12 cellular contexts compared by ENCODE assay signal in the genomic region with DNA sequence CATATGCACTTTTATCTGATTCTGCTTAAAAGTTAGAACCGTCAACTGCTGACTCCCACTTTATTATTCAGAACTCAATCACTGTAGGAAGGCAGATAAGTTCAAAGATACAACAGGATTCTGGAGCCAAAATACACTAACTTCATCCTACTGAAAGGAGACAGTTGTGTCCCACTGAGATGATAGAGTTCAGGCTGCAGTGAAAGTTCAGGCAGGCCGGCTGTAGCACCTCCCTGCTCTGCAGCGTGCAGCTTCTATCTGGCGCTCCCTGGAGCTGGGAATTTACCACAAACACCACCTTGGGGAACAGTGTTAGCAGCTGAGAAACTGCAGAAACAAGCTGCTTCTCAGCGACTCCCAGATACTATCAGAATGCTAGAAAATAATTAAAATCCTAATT. TPM values are rescaled to one million over a fixed set of nuclear protein-coding genes. Genes with fewer than 3 reads are reported as not detected.
A peak's percentile ranks its signal among the peaks of the same experiment; 100 is the strongest.
DNase-seq lines count a peak whose midpoint lies in the region; ATAC-seq, FAIRE-seq and TF ChIP-seq lines count a peak whose summit lies in the region.
"Had no signal": no experiment of that assay in that cellular context is flagged by ENCODE, and none has a peak within 500 bp of the region (broad histone marks: within the 10 kb centered on the region; RNA-seq: fewer than 3 reads in every experiment).

No MANE protein-coding gene starts in this region.

- TF ChIP-seq CTCF in HepG2 (CRISPR knock-in tag; IDR thresholded peaks at IDR 0.05), result no peak
- no peak for TF ChIP-seq CTCF in right lobe of liver (IDR thresholded peaks at IDR 0.05)
- TF ChIP-seq CTCF in astrocyte of the spinal cord (IDR thresholded peaks at IDR 0.05; ENCODE audit: low read depth, low read length), result peak; percentile 30
- peak in 1 of 3 experiments; percentile 30 for TF ChIP-seq CTCF in keratinocyte (optimal IDR thresholded peaks at IDR 0.05 in 1 of 3, IDR thresholded peaks at IDR 0.05 in 1 of 3, conservative IDR thresholded peaks at IDR 0.05 in 1 of 3; ENCODE audit: extremely low read depth in 1 of 3, insufficient read depth in 2 of 3, low read length in 3 of 3)
- peak in 2 of 4 experiments; percentile 16 to 37 for TF ChIP-seq CTCF in uterus (IDR thresholded peaks at IDR 0.05)

- BruUV-seq in HepG2 (replicated peaks; lab: Mats Ljungman, UMichigan), result no TSS peak

- H3K9me3 ChIP-seq in HepG2 (ENCODE audit: low read length) (no peaks in the 10 kb centered on the region), right lobe of liver (no peaks in the 10 kb centered on the region), keratinocyte (ENCODE audit: control insufficient read depth, low read depth, low read length) (no peaks in the 10 kb centered on the region), uterus (no peaks in the 10 kb centered on the region)

- FAIRE-seq in HepG2 (lab: Jason Lieb, UNC), result no peak
- FAIRE-seq in keratinocyte (lab: Jason Lieb, UNC), result peak; percentile 63
- FAIRE-seq in GM12892 (lab: Jason Lieb, UNC), result no peak

- CTCF ChIA-PET in HepG2 (lab: Yijun Ruan, JAX; ENCODE audit: low intra/inter-chr PET ratio, low total read pairs), result no interaction called here

- H4K20me1 ChIP-seq in HepG2 (ENCODE audit: insufficient read depth, low read length), result no peaks in the 10 kb centered on the region
- H4K20me1 ChIP-seq in keratinocyte (ENCODE audit: control insufficient read depth, extremely low read depth, insufficient read depth, low read length), result no peaks in the 10 kb centered on the region

- no peak for TF ChIP-seq POLR2A in HepG2 (IDR thresholded peaks at IDR 0.05; ENCODE audit: insufficient read depth in 1 of 2, low read depth in 2 of 2, low read length in 2 of 2)
- no peak for TF ChIP-seq POLR2A in right lobe of liver (IDR thresholded peaks at IDR 0.05)
- no peak for TF ChIP-seq POLR2A in uterus (IDR thresholded peaks at IDR 0.05)
- no peak for TF ChIP-seq POLR2A in GM12892 (IDR thresholded peaks at IDR 0.05; ENCODE audit: low read depth, low read length)

- intact Hi-C loops in HepG2 (cut with micrococcal nuclease; ENCODE audit: unreplicated experiment) (no loop called here), right lobe of liver (cut with DNase I) (no loop called here), uterus (cut with DNase I; ENCODE audit: low total_unique reads) (no loop called here)

- H3K27ac ChIP-seq in HepG2 (ENCODE audit: extremely low read length, insufficient read depth, low read length) (no peak overlapping the region), right lobe of liver (no peak overlapping the region), keratinocyte (ENCODE audit: control insufficient read depth, insufficient read depth, low read length) (no peak overlapping the region), uterus (peak overlapping the region in 1 of 2 donors; percentile 1)

- in situ Hi-C loops in HepG2 (cut with HindIII; ENCODE audit: extremely low pct_ligation_motif_present, low pct_unique_long_range_greater_than_20kb), result no loop called here
- in situ Hi-C loops in astrocyte of the spinal cord (cut with HindIII; ENCODE audit: low sequenced_read_pairs), result no loop called here

- H3K36me3 ChIP-seq in HepG2 (replicated peaks in 1 of 2; ENCODE audit: control insufficient read depth in 1 of 2, insufficient read depth in 2 of 2, low read length in 2 of 2), result no peaks in the 10 kb centered on the region
- H3K36me3 ChIP-seq in right lobe of liver, result no peaks in the 10 kb centered on the region
- H3K36me3 ChIP-seq in keratinocyte (ENCODE audit: control insufficient read depth in 2 of 2, extremely low read depth in 1 of 2, insufficient read depth in 2 of 2, low read length in 2 of 2), result no peaks in the 10 kb centered on the region
- no peaks in the 10 kb centered on the region for H3K36me3 ChIP-seq in uterus

- dilution Hi-C loops in keratinocyte (cut with MboI; ENCODE audit: extremely low pct_ligation_motif_present, low sequenced_read_pairs), result no loop called here

- H3K79me2 ChIP-seq in HepG2 (ENCODE audit: insufficient read depth, low read length) (no peaks in the 10 kb centered on the region), keratinocyte (ENCODE audit: control insufficient read depth, insufficient read depth, low read length) (no peaks in the 10 kb centered on the region)

- H3K4me2 ChIP-seq in HepG2 (ENCODE audit: low read depth, low read length) (no peak overlapping the region), keratinocyte (ENCODE audit: control insufficient read depth, extremely low read depth, insufficient read depth, low read depth, low read length) (no peak overlapping the region)

- no peak for TF ChIP-seq EP300 in HepG2 (IDR thresholded peaks at IDR 0.05; ENCODE audit: low read depth in 2 of 2, low read length in 2 of 2)
- no peak for TF ChIP-seq EP300 in HepG2 (CRISPR knock-in tag; IDR thresholded peaks at IDR 0.05; ENCODE audit: borderline replicate concordance)

- POLR2A ChIA-PET in HepG2 (lab: Yijun Ruan, JAX), result no interaction called here

- H3K9ac ChIP-seq in HepG2 (ENCODE audit: insufficient read depth, low read depth, low read length) (no peak overlapping the region), keratinocyte (ENCODE audit: control insufficient read depth, extremely low read depth, insufficient read depth, low read length) (no peak overlapping the region)

- H3K27me3 ChIP-seq in HepG2 (ENCODE audit: control insufficient read depth in 1 of 2, insufficient read depth in 2 of 2, low read length in 2 of 2) (peaks cover 0 to 4% of the 10 kb centered on the region in 2 experiments; a peak in 1 of 5 replicates), right lobe of liver (no peaks in the 10 kb centered on the region), keratinocyte (ENCODE audit: control insufficient read depth, extremely low read depth, insufficient read depth, low read length) (no peaks in the 10 kb centered on the region), uterus (no peaks in the 10 kb centered on the region)

- H3K4me3 ChIP-seq in HepG2 (replicated peaks in 1 of 3; ENCODE audit: insufficient read depth in 1 of 3, low read depth in 2 of 3, low read length in 3 of 3) (no peak overlapping the region), right lobe of liver (no peak overlapping the region), astrocyte of the spinal cord (ENCODE audit: low read depth, low read length) (no peak overlapping the region), keratinocyte (ENCODE audit: control insufficient read depth in 2 of 3, extremely low read depth in 1 of 3, insufficient read depth in 2 of 3, low read depth in 1 of 3, low read length in 3 of 3) (no peak overlapping the region), uterus (no peak overlapping the region)

- ATAC-seq in HepG2 (peak; percentile 79), right lobe of liver (no peak), HG03045 (IDR thresholded peaks at IDR 0.05; ENCODE audit: unreplicated experiment) (no peak)

- H2AFZ ChIP-seq in HepG2 (ENCODE audit: low read length), result no peak overlapping the region
- H2AFZ ChIP-seq in keratinocyte (ENCODE audit: control insufficient read depth, low read length), result peak overlapping the region; percentile 82

- H3K4me1 ChIP-seq in HepG2 (ENCODE audit: insufficient read depth, low read length), result no peaks in the 10 kb centered on the region
- no peaks in the 10 kb centered on the region for H3K4me1 ChIP-seq in right lobe of liver
- H3K4me1 ChIP-seq in keratinocyte (ENCODE audit: control insufficient read depth, extremely low read depth, insufficient read depth, low read length), result no peaks in the 10 kb centered on the region
- H3K4me1 ChIP-seq in uterus, result no peaks in the 10 kb centered on the region

- WGBS in HepG2 (ENCODE audit: low lambda C conversion rate), result 23% methylated on average over 5 of the region's 5 CpGs
- 64% methylated on average over 5 of the region's 5 CpGs for WGBS in right lobe of liver (ENCODE audit: insufficient coverage, low coverage, low lambda C conversion rate, missing lambda C conversion rate)

- no peaks in the 10 kb centered on the region for H3K9me1 ChIP-seq in keratinocyte (ENCODE audit: control insufficient read depth, extremely low read depth, insufficient read depth, low read length)

- no peak for DNase-seq in HepG2 (ENCODE audit: low spot score)
- DNase-seq in right lobe of liver, result no peak
- peak; percentile 62 for DNase-seq in astrocyte of the spinal cord (ENCODE audit: low read depth, low spot score)
- DNase-seq in keratinocyte (ENCODE audit: low read depth, low spot score), result no peak
- peak; percentile 32 to 43 for DNase-seq in uterus
- DNase-seq in GM12892 (ENCODE audit: insufficient read length), result no peak
- DNase-seq in COLO668 (lab: John Stamatoyannopoulos, UW; ENCODE audit: unreplicated experiment), result no peak
- DNase-seq: CD4-positive, CD25-positive, alpha-beta regulatory T cell; central memory CD4-positive, alpha-beta T cell; NCI-H2107; posterior cingulate gyrus had no signal

- no peak for TF ChIP-seq RAD21 in HepG2 (CRISPR knock-in tag; IDR thresholded peaks at IDR 0.05)

RNA-seq across cellular contexts. Expression of gene CNTLN, which starts 52.5 kb away (rescaled TPM):
- 5.7 and 6.4 TPM in 2 replicates for total RNA-seq in HepG2 (2016; rRNA removed; fragmentation: Illumina TruSeq; extraction: Trizol)
- total RNA-seq in HepG2 (2016; cell fraction: cytosol; rRNA removed; fragmentation: Illumina TruSeq; extraction: Trizol; ENCODE audit: low read depth), result 4.6 and 5.0 TPM in 2 replicates
- 5.9 and 6.0 TPM in 2 replicates for total RNA-seq in HepG2 (2016; cell fraction: insoluble cytoplasmic fraction; rRNA removed; fragmentation: Illumina TruSeq; extraction: Trizol)
- 3.2 and 3.6 TPM in 2 replicates for total RNA-seq in HepG2 (2016; cell fraction: membrane; rRNA removed; fragmentation: Illumina TruSeq; extraction: Trizol)
- total RNA-seq in HepG2 (2016; cell fraction: nucleus; rRNA removed; fragmentation: Illumina TruSeq; extraction: Trizol), result 12.8 and 13.5 TPM in 2 replicates
- 1.2 and 1.5 TPM in 2 replicates for polyA plus RNA-seq in HepG2 (2011; rRNA removed)
- 1.1 and 1.4 TPM in 2 replicates for polyA plus RNA-seq in HepG2 (2011; cell fraction: cytosol; rRNA removed)
- polyA plus RNA-seq in HepG2 (2011; cell fraction: nucleus; rRNA removed), result 1.4 and 1.8 TPM in 2 replicates
- 2.3 and 2.6 TPM in 2 replicates for polyA plus RNA-seq in HepG2 (2012)
- polyA plus RNA-seq in HepG2 (2016; cell fraction: cytosol; fragmentation: Illumina TruSeq; extraction: Trizol; ENCODE audit: low read depth), result 0.24 TPM in 2 replicates
- polyA plus RNA-seq in HepG2 (2016; cell fraction: insoluble cytoplasmic fraction; fragmentation: Illumina TruSeq; extraction: Trizol; ENCODE audit: low read depth), result 5.7 and 6.0 TPM in 2 replicates
- 0.74 and 1.1 TPM in 2 replicates for polyA plus RNA-seq in HepG2 (2016; cell fraction: membrane; fragmentation: Illumina TruSeq; extraction: Trizol; ENCODE audit: low read depth)
- 3.8 and 4.1 TPM in 2 replicates for polyA plus RNA-seq in HepG2 (2016; cell fraction: nucleus; fragmentation: Illumina TruSeq; extraction: Trizol; ENCODE audit: insufficient read depth, low read depth)
- 1.8 and 4.3 TPM in 2 replicates for polyA minus RNA-seq in HepG2 (2011; rRNA and poly(A)+ RNA removed; ENCODE audit: low replicate concordance)
- polyA minus RNA-seq in HepG2 (2011; cell fraction: cytosol; rRNA and poly(A)+ RNA removed), result 1.8 and 1.9 TPM in 2 replicates
- polyA minus RNA-seq in HepG2 (2011; cell fraction: nucleus; rRNA and poly(A)+ RNA removed), result 18.9 and 19.9 TPM in 2 replicates
- total RNA-seq in right lobe of liver, result 10 to 100 TPM in 2 of 6 experiments, 1 to 10 TPM in 4; 7.4 to 10.3 (median 9.5) TPM
- polyA plus RNA-seq in keratinocyte, result 1.1 to 2.4 TPM (median 1.5 TPM) in 3 replicates
- polyA plus RNA-seq in keratinocyte (2011; ENCODE audit: low read depth), result 1.5 TPM
- 0.94 and 1.3 TPM in 2 replicates for polyA plus RNA-seq in keratinocyte (2011; cell fraction: cytosol; rRNA removed)
- 1.4 and 2.1 TPM in 2 replicates for polyA plus RNA-seq in keratinocyte (2011; cell fraction: nucleus; rRNA removed)
- 0.48 and 2.2 TPM in 2 replicates for polyA plus RNA-seq in keratinocyte (2012; ENCODE audit: low replicate concordance)
- 0.20 to 2.7 TPM (median 0.79 TPM) in 3 replicates for polyA minus RNA-seq in keratinocyte
- polyA minus RNA-seq in keratinocyte (2011; cell fraction: cytosol; rRNA and poly(A)+ RNA removed), result 0.58 TPM
- polyA minus RNA-seq in keratinocyte (2011; cell fraction: nucleus; rRNA and poly(A)+ RNA removed), result 3.1 and 7.3 TPM in 2 replicates
- 10 to 100 TPM; 11.3 to 41.7 (median 18.9) TPM for total RNA-seq in uterus
- 4.9 TPM for polyA plus RNA-seq in GM12892 (2012; ENCODE audit: missing spikeins)

Comparison
In these comparisons a context has a peak if more than half of its experiments do, and no peak if none do; other contexts are left out.
1. DNase-seq: peak in astrocyte of the spinal cord (single experiment) and uterus (2 of 2); none in HepG2 (single experiment), right lobe of liver (0 of 3), keratinocyte (single experiment), GM12892 (single experiment) and COLO668 (single experiment).